Comparison of ENCODE assay signal across 24 cellular contexts in the genomic region with DNA sequence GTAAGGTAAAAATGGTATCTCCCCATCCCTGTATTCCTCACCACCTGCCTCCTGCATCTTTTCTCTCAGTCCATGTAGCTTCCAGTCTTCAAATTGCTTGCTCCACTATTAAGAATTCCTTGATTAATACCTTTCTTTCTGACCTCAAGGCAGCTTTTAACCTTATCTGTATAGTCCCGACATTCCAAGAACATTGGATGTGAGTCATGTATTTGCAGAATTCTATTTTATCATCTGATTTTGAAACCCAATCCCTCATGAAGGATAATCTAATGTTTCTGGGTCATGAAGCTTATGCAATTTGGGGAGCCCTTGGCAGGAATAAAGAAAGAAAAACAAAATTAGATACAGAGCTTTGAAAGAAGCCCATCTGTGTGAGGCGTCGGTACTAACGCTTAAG.
"Had no signal": no experiment of that assay in that cellular context is flagged by ENCODE, and none has a peak within 500 bp of the region (broad histone marks: within the 10 kb centered on the region; RNA-seq: fewer than 3 reads in every experiment).

No MANE protein-coding gene starts in this region.

- H3K27ac ChIP-seq: dorsolateral prefrontal cortex, neural progenitor cell, pancreas, right lobe of liver, stomach, thyroid gland, vagina had no signal

- H3K4me2 ChIP-seq: neural progenitor cell, smooth muscle cell had no signal

- H3K4me3 Mint-ChIP-seq: immature natural killer cell; mesothelial cell of epicardium; naive thymus-derived CD4-positive, alpha-beta T cell; nephron; neural progenitor cell; stimulated activated effector memory CD8-positive, alpha-beta T cell treated with anti-CD3 and anti-CD28 coated beads, Interleukin-12 subunit alpha, Interleukin-12 subunit beta, amount 100 ng/mL, for 72 hours had no signal

- H3K9me3 Mint-ChIP-seq: immature natural killer cell; nephron; neural progenitor cell; stimulated activated effector memory CD8-positive, alpha-beta T cell treated with anti-CD3 and anti-CD28 coated beads, Interleukin-12 subunit alpha, Interleukin-12 subunit beta, amount 100 ng/mL, for 72 hours had no signal

- H3K36me3 ChIP-seq: neural progenitor cell, pancreas, right lobe of liver, stomach, thyroid gland, vagina had no signal

- H3K27me3 ChIP-seq: neural progenitor cell, pancreas, right lobe of liver, thyroid gland, vagina had no signal

- ATAC-seq: left lobe of liver; mucosa of descending colon; naive thymus-derived CD4-positive, alpha-beta T cell; pancreas; right lobe of liver; stimulated activated effector memory CD8-positive, alpha-beta T cell treated with anti-CD3 and anti-CD28 coated beads, Interleukin-12 subunit alpha, Interleukin-12 subunit beta, amount 100 ng/mL, for 72 hours had no signal

- H3K27ac Mint-ChIP-seq: immature natural killer cell; mesothelial cell of epicardium; naive thymus-derived CD4-positive, alpha-beta T cell; nephron; neural progenitor cell; stimulated activated effector memory CD8-positive, alpha-beta T cell treated with anti-CD3 and anti-CD28 coated beads, Interleukin-12 subunit alpha, Interleukin-12 subunit beta, amount 100 ng/mL, for 72 hours had no signal

- H3K4me3 ChIP-seq: dorsolateral prefrontal cortex, mucosa of descending colon, neural progenitor cell, pancreas, right lobe of liver, smooth muscle cell, stomach, thyroid gland, vagina had no signal

- H3K4me1 ChIP-seq: neural progenitor cell, pancreas, right lobe of liver, stomach, thyroid gland, vagina had no signal

- H3K9me3 ChIP-seq: mucosa of descending colon, pancreas, right lobe of liver, stomach, thyroid gland, vagina had no signal

- H2AFZ ChIP-seq: neural progenitor cell had no signal

- H3K36me3 Mint-ChIP-seq: immature natural killer cell; mesothelial cell of epicardium; neural progenitor cell; stimulated activated effector memory CD8-positive, alpha-beta T cell treated with anti-CD3 and anti-CD28 coated beads, Interleukin-12 subunit alpha, Interleukin-12 subunit beta, amount 100 ng/mL, for 72 hours had no signal

- DNase-seq: dorsolateral prefrontal cortex; effector CD4-positive, alpha-beta T cell; hypothalamus; immature natural killer cell; mesenchymal stem cell; mucosa of descending colon; naive thymus-derived CD4-positive, alpha-beta T cell; nucleus accumbens; pancreas; right lobe of liver; stimulated activated CD4-positive, alpha-beta T cell treated with anti-CD3 and anti-CD28 coated beads, Interleukin-12 subunit alpha, Interleukin-12 subunit beta, amount 100 ng/mL, for 4 hours; stimulated activated CD4-positive, alpha-beta T cell treated with anti-CD3 and anti-CD28 coated beads, Interleukin-1b, Interleukin-23, amount 100 ng/mL, for 48 hours; stimulated activated CD4-positive, alpha-beta T cell treated with anti-CD3 and anti-CD28 coated beads, Interleukin-4, amount 100 ng/mL, for 24 hours; stimulated activated naive CD4-positive, alpha-beta T cell treated with Interleukin-2 at 50 U/mL for 16 hours; stomach; thyroid gland; trophoblast cell had no signal

- H3K4me1 Mint-ChIP-seq: nephron, neural progenitor cell had no signal
